Comparison of ENCODE assay signal across 25 cellular contexts in the genomic region with DNA sequence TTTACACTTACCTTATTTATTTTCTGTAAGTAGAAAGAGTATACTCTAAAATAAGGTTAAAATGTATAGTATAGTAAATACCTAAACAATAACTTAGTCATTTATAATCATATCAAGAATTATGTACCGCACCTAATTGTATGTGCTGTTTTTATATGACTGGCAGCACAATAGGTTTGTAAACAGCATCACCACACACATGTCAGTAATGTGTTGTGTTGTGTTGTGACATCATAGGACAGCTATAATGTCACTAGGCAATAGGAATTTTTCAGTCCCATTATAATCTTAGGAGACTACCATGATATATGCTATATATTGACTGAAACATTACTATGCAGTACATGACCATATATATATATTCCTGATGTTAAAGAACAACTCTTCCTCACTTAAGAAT.
"Had no signal": no experiment of that assay in that cellular context is flagged by ENCODE, and none has a peak within 500 bp of the region (broad histone marks: within the 10 kb centered on the region; RNA-seq: fewer than 3 reads in every experiment).

No MANE protein-coding gene starts in this region.

- DNase-seq: colonic mucosa; cortex of kidney; dermis blood vessel endothelial cell; dorsolateral prefrontal cortex; effector CD4-positive, alpha-beta T cell; effector CD8-positive, alpha-beta T cell; effector memory CD4-positive, alpha-beta T cell; effector memory CD8-positive, alpha-beta T cell; endodermal cell; erythroblast; esophagus squamous epithelium; foreskin keratinocyte; foreskin melanocyte; gastrocnemius medialis; glutamatergic neuron; head of caudate nucleus; heart left ventricle; heart right ventricle had no signal

- H3K27ac ChIP-seq: colonic mucosa, coronary artery, dorsolateral prefrontal cortex, epithelial cell of prostate, esophagus muscularis mucosa, esophagus squamous epithelium, foreskin keratinocyte, gastrocnemius medialis, gastroesophageal sphincter, heart left ventricle, heart right ventricle had no signal

- ATAC-seq: effector memory CD8-positive, alpha-beta T cell; esophagus mucosa; foreskin keratinocyte; gastrocnemius medialis; gastroesophageal sphincter; heart left ventricle; heart right ventricle had no signal

- H3K4me3 ChIP-seq: colonic mucosa, coronary artery, dorsolateral prefrontal cortex, esophagus muscularis mucosa, esophagus squamous epithelium, gastrocnemius medialis, gastroesophageal sphincter, heart left ventricle, heart right ventricle had no signal

- H3K27me3 ChIP-seq: colonic mucosa, esophagus muscularis mucosa, esophagus squamous epithelium, foreskin keratinocyte, gastrocnemius medialis, gastroesophageal sphincter, heart left ventricle, heart right ventricle had no signal

- H3K9me3 ChIP-seq: colonic mucosa, esophagus muscularis mucosa, esophagus squamous epithelium, gastrocnemius medialis, gastroesophageal sphincter, heart left ventricle, heart right ventricle had no signal

- FAIRE-seq: colon, endothelial cell of umbilical vein had no signal

- H3K36me3 ChIP-seq: colonic mucosa, esophagus muscularis mucosa, esophagus squamous epithelium, gastrocnemius medialis, gastroesophageal sphincter, heart left ventricle, heart right ventricle had no signal

- H3K4me1 ChIP-seq: colonic mucosa, esophagus muscularis mucosa, esophagus squamous epithelium, foreskin keratinocyte, gastrocnemius medialis, gastroesophageal sphincter, heart left ventricle, heart right ventricle had no signal
